Comparison of ENCODE assay signal across 8 cellular contexts in the genomic region with DNA sequence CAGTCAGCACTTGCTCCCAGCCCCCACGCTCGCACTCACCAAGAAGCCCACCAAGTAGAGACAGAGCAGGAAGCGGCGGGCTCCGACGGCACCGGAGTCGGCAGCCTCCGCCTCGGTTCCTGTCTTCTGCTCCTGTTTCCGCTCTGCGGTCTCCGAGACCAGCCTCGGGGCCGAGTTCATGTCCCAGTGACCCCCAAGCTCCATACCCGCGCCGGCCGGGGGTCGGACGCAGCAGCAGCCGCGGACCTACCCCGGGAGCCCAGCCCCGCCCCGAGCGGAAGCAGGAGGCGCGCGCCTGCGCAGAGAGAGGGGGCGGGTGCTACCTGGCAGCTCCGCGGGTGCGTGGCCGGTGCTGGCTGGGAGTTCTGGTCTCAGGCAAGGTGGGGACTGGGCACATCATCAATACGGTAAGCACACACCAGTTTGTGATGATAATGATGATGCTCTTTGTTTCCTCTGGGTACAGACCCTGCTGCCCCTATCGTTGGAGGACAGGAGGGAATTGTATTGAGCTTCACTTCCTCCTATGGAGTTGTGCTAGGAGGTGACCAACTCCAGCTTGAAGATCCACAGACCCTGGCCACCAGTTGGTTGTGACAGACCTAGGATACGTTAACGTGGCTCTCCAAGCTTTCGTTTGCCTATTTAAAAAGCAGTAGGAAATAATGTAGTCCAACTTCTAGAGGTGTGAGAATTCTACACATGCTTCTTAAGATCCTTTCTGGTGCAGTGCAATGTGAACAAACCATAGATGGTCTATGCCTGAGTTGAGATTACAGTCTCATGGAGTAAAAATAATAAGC. TPM values are rescaled to one million over a fixed set of nuclear protein-coding genes. Genes with fewer than 3 reads are reported as not detected.
A peak's percentile ranks its signal among the peaks of the same experiment; 100 is the strongest.
DNase-seq lines count a peak whose midpoint lies in the region; ATAC-seq and TF ChIP-seq lines count a peak whose summit lies in the region.

No MANE protein-coding gene starts in this region.

- peak overlapping the region; percentile 97 for H3K4me3 Mint-ChIP-seq in neural crest cell

- peak overlapping the region; percentile 88 for H3K27ac Mint-ChIP-seq in neural crest cell (ENCODE audit: unreplicated experiment)

- peaks cover 36% of the 10 kb centered on the region for H3K4me1 Mint-ChIP-seq in neural crest cell

- H3K27ac ChIP-seq in HUES48 (ENCODE audit: low read depth, low read length) (peak overlapping the region; percentile 44), stomach smooth muscle (ENCODE audit: low read length) (no peak overlapping the region)

- H3K4me1 ChIP-seq in HUES48 (ENCODE audit: control insufficient read depth, insufficient read depth, low read length): peaks cover 10% of the 10 kb centered on the region
- H3K4me1 ChIP-seq in stomach smooth muscle (ENCODE audit: control insufficient read depth, insufficient read depth, low read length): peaks cover 12% of the 10 kb centered on the region

- DNase-seq in DMS79 (lab: John Stamatoyannopoulos, UW) (peak; percentile 48), RPMI7951 (ENCODE audit: low read depth) (peak; percentile 66), foreskin fibroblast (peak; percentile 41 to 82), neural crest cell (ENCODE audit: low read depth, low spot score) (peak; percentile 75)
- peak; percentile 82 for DNase-seq in activated T-helper 9 cell treated with anti-CD3 and anti-CD28 coated beads, Interleukin-2, amount 50 U/mL, for 16 hours (ENCODE audit: low read depth)

- H3K4me3 ChIP-seq in HUES48 (ENCODE audit: low read depth, low read length): peak overlapping the region; percentile 88
- H3K4me3 ChIP-seq in foreskin fibroblast (ENCODE audit: low read depth in 1 of 2, low read length in 2 of 2): peak overlapping the region; percentile 71 to 76
- H3K4me3 ChIP-seq in stomach smooth muscle (ENCODE audit: low read length in 2 of 2): peak overlapping the region; percentile 90 to 99

- peak; percentile 90 for ATAC-seq in GM21447 (IDR thresholded peaks at IDR 0.05; ENCODE audit: unreplicated experiment)

- H3K36me3 ChIP-seq in HUES48 (ENCODE audit: control insufficient read depth, insufficient read depth, low read length) (peaks cover 5% of the 10 kb centered on the region), stomach smooth muscle (ENCODE audit: control insufficient read depth in 2 of 2, insufficient read depth in 2 of 2, low read length in 2 of 2) (peaks cover 1 to 2% of the 10 kb centered on the region in 2 donors)

- H3K9me3 Mint-ChIP-seq in neural crest cell: peaks cover 4% of the 10 kb centered on the region

- H3K27me3 ChIP-seq in HUES48 (ENCODE audit: control insufficient read depth, insufficient read depth, low read length) (no peaks in the 10 kb centered on the region), stomach smooth muscle (ENCODE audit: control insufficient read depth in 1 of 2, insufficient read depth in 2 of 2, low read length in 2 of 2) (no peaks in the 10 kb centered on the region)

- H3K9me3 ChIP-seq in HUES48 (ENCODE audit: control insufficient read depth, insufficient read depth, low read length): no peaks in the 10 kb centered on the region
- no peaks in the 10 kb centered on the region for H3K9me3 ChIP-seq in stomach smooth muscle (ENCODE audit: control insufficient read depth in 2 of 2, low read length in 2 of 2)

- H3K9ac ChIP-seq in HUES48 (ENCODE audit: low read depth, low read length) (peak overlapping the region; percentile 71), stomach smooth muscle (ENCODE audit: low read length in 2 of 2) (peak overlapping the region; percentile 74 to 84)

- TF ChIP-seq CTCF in foreskin fibroblast (IDR thresholded peaks at IDR 0.05; ENCODE audit: low read depth, low read length) (no peak), neural crest cell (conservative IDR thresholded peaks at IDR 0.05) (peak; percentile 29)

- H3K27me3 Mint-ChIP-seq in neural crest cell (ENCODE audit: low read depth): no peaks in the 10 kb centered on the region

- H3K36me3 Mint-ChIP-seq in neural crest cell (ENCODE audit: low read depth): peaks cover 7% of the 10 kb centered on the region

RNA-seq across cellular contexts. Expression of a gene that starts 25.0 kb away (rescaled TPM):
- 2.3 and 3.4 TPM in 2 replicates for total RNA-seq in RPMI7951 (2014; rRNA removed; shearing (Covaris generic))
- total RNA-seq in neural crest cell: 5.9 and 7.9 TPM in 2 replicates
